ENCODE assay signal across 8 cellular contexts in genomic region chr7:143305423-143306070, GRCh38. TPM values are rescaled to one million over a fixed set of nuclear protein-coding genes. Genes with fewer than 3 reads are reported as not detected.
DNase-seq lines count a peak whose midpoint lies in the region; ATAC-seq, FAIRE-seq and TF ChIP-seq lines count a peak whose summit lies in the region.

No MANE protein-coding gene starts in this region.

- H3K4me1 ChIP-seq in KMS-11 (ENCODE audit: low read depth, poor library complexity, severe bottlenecking) (no peaks in the 10 kb centered on the region), keratinocyte (ENCODE audit: control insufficient read depth, extremely low read depth, insufficient read depth, low read length) (peaks cover 7% of the 10 kb centered on the region)

- H3K4me2 ChIP-seq in KMS-11 (no peak overlapping the region), keratinocyte (ENCODE audit: control insufficient read depth, extremely low read depth, insufficient read depth, low read depth, low read length) (no peak overlapping the region)

- H3K79me2 ChIP-seq in KMS-11 (ENCODE audit: insufficient read depth, low read depth) = no peaks in the 10 kb centered on the region
- no peaks in the 10 kb centered on the region for H3K79me2 ChIP-seq in keratinocyte (ENCODE audit: control insufficient read depth, insufficient read depth, low read length)

- H2AFZ ChIP-seq in KMS-11 (ENCODE audit: low read depth) (no peak overlapping the region), keratinocyte (ENCODE audit: control insufficient read depth, low read length) (no peak overlapping the region)

- peaks cover 16% of the 10 kb centered on the region; the same call in 1 of the 2 replicates for H3K36me3 ChIP-seq in KMS-11 (ENCODE audit: insufficient read depth)
- H3K36me3 ChIP-seq in keratinocyte (ENCODE audit: control insufficient read depth in 2 of 2, extremely low read depth in 1 of 2, insufficient read depth in 2 of 2, low read length in 2 of 2) = peaks cover 23 to 37% of the 10 kb centered on the region in 2 experiments

- no peak overlapping the region for H3K9ac ChIP-seq in KMS-11
- no peak overlapping the region for H3K9ac ChIP-seq in keratinocyte (ENCODE audit: control insufficient read depth, extremely low read depth, insufficient read depth, low read length)

- CTCF ChIA-PET in WTC11 (lab: Charles Lee) = interaction anchor here (0.8 to 2.7 kb wide), 5 partner anchors 9 to 91 kb away, joined by 3 to 20 read pairs (median 4); partner anchors contain the start of gene CLCN1

- H3K27me3 ChIP-seq in KMS-11 (ENCODE audit: insufficient read depth, low read depth) (no peaks in the 10 kb centered on the region), keratinocyte (ENCODE audit: control insufficient read depth, extremely low read depth, insufficient read depth, low read length) (no peaks in the 10 kb centered on the region)

- H3K4me1 Mint-ChIP-seq in WTC11 (no peaks in the 10 kb centered on the region), brain (no peaks in the 10 kb centered on the region)

- H4K20me1 ChIP-seq in KMS-11 (ENCODE audit: insufficient read depth) (no peaks in the 10 kb centered on the region), keratinocyte (ENCODE audit: control insufficient read depth, extremely low read depth, insufficient read depth, low read length) (no peaks in the 10 kb centered on the region)

- no peaks in the 10 kb centered on the region for H3K9me1 ChIP-seq in keratinocyte (ENCODE audit: control insufficient read depth, extremely low read depth, insufficient read depth, low read length)

- H3K4me3 Mint-ChIP-seq in WTC11 (no peak overlapping the region), brain (no peak overlapping the region)

- no peak overlapping the region for H3K27ac Mint-ChIP-seq in WTC11
- peak overlapping the region in 1 of 5 experiments; percentile 5 for H3K27ac Mint-ChIP-seq in brain

- peaks cover 74% of the 10 kb centered on the region for H3K36me3 Mint-ChIP-seq in WTC11
- peaks cover 93% of the 10 kb centered on the region for H3K36me3 Mint-ChIP-seq in brain

- H3K4me3 ChIP-seq in KMS-11 (IDR thresholded peaks at IDR 0.05; ENCODE audit: insufficient read depth, low read depth, low read length) = no peak overlapping the region
- no peak overlapping the region for H3K4me3 ChIP-seq in keratinocyte (ENCODE audit: control insufficient read depth in 2 of 3, extremely low read depth in 1 of 3, insufficient read depth in 2 of 3, low read depth in 1 of 3, low read length in 3 of 3)

- H3K9me3 Mint-ChIP-seq in WTC11 (no peaks in the 10 kb centered on the region), brain (no peaks in the 10 kb centered on the region)

- POLR2A ChIA-PET in WTC11 (lab: Charles Lee) = no interaction called here

- peak; percentile 91 for ATAC-seq in WTC11

- peak; percentile 63 for TF ChIP-seq CTCF in D721Med (IDR thresholded peaks at IDR 0.05; ENCODE audit: insufficient read depth, missing control alignments)
- peak; percentile 73 for TF ChIP-seq CTCF in KMS-11 (conservative IDR thresholded peaks at IDR 0.05; ENCODE audit: low read depth, low read length)
- TF ChIP-seq CTCF in WTC11 (IDR thresholded peaks at IDR 0.05) = peak; percentile 73
- TF ChIP-seq CTCF in brain (conservative IDR thresholded peaks at IDR 0.05) = peak; percentile 48 to 65
- TF ChIP-seq CTCF in keratinocyte (optimal IDR thresholded peaks at IDR 0.05 in 1 of 3, IDR thresholded peaks at IDR 0.05 in 1 of 3, conservative IDR thresholded peaks at IDR 0.05 in 1 of 3; ENCODE audit: extremely low read depth in 1 of 3, insufficient read depth in 2 of 3, low read length in 3 of 3) = peak; percentile 89 to 95 (median 90)

- no peaks in the 10 kb centered on the region for H3K27me3 Mint-ChIP-seq in WTC11 (ENCODE audit: low read depth)
- no peaks in the 10 kb centered on the region for H3K27me3 Mint-ChIP-seq in brain

- H3K9me3 ChIP-seq in keratinocyte (ENCODE audit: control insufficient read depth, low read depth, low read length) = no peaks in the 10 kb centered on the region

- dilution Hi-C loops in keratinocyte (cut with MboI; ENCODE audit: extremely low pct_ligation_motif_present, low sequenced_read_pairs) = no loop called here

- DNase-seq in D721Med (ENCODE audit: insufficient read length, low spot score) (no peak), WTC11 (ENCODE audit: low spot score) (peak; percentile 85), keratinocyte (ENCODE audit: low read depth, low spot score) (no peak), putamen (ENCODE audit: low spot score) (no peak), DMS79 treated with DMSO at 0.1 percent for 48 hours (lab: John Stamatoyannopoulos, UW) (no peak)
- peak; percentile 72 for DNase-seq in stimulated activated CD4-positive, alpha-beta T cell treated with anti-CD3 and anti-CD28 coated beads, Interleukin-4, amount 100 ng/mL, for 24 hours

- FAIRE-seq in D721Med (lab: Jason Lieb, UNC) (no peak), keratinocyte (lab: Jason Lieb, UNC) (no peak)

- H3K27ac ChIP-seq in KMS-11 (no peak overlapping the region), keratinocyte (ENCODE audit: control insufficient read depth, insufficient read depth, low read length) (no peak overlapping the region)

TF ChIP-seq in WTC11, 78 proteins besides CTCF, POLR2A, EP300 and RAD21:
- TF ChIP-seq MYBL2 (CRISPR knock-in tag; IDR thresholded peaks at IDR 0.05) (no peak), ZNF121 (CRISPR knock-in tag; IDR thresholded peaks at IDR 0.05) (peak; percentile 100)
TF ChIP-seq in WTC11: peak in this region for 1.

RNA-seq across cellular contexts. Expression of gene CLCN1, which starts 10.4 kb away (rescaled TPM):
- total RNA-seq in WTC11 (2021) = 0.23 to 0.46 TPM (median 0.28 TPM) in 3 replicates
- polyA plus RNA-seq in brain (ENCODE audit: insufficient read depth, low read depth, low replicate concordance) = not detected
- polyA plus RNA-seq in keratinocyte = 0.03 to 0.05 TPM in 2 of 3 replicates, not detected in the other
- polyA plus RNA-seq in keratinocyte (2011; ENCODE audit: low read depth) = not detected
- polyA plus RNA-seq in keratinocyte (2011; cell fraction: cytosol; rRNA removed) = not detected in 2 replicates
- 0.05 TPM in 2 replicates for polyA plus RNA-seq in keratinocyte (2011; cell fraction: nucleus; rRNA removed)
- 0.08 TPM in 1 of 2 replicates, not detected in the other for polyA plus RNA-seq in keratinocyte (2012; ENCODE audit: low replicate concordance)
- 0.43 TPM in 1 of 3 replicates, not detected in the others for polyA minus RNA-seq in keratinocyte
- not detected for polyA minus RNA-seq in keratinocyte (2011; cell fraction: cytosol; rRNA and poly(A)+ RNA removed)
- polyA minus RNA-seq in keratinocyte (2011; cell fraction: nucleus; rRNA and poly(A)+ RNA removed) = not detected in 2 replicates

RNA-seq across cellular contexts. Expression of gene CASP2, which starts 17.4 kb away (rescaled TPM):
- 35.1 to 35.5 TPM (median 35.4 TPM) in 3 replicates for total RNA-seq in WTC11 (2021)
- polyA plus RNA-seq in brain (ENCODE audit: insufficient read depth, low read depth, low replicate concordance) (37.1 TPM), keratinocyte (9.1 to 21.9 TPM (median 12.8 TPM) in 3 replicates)
- 4.7 TPM for polyA plus RNA-seq in keratinocyte (2011; ENCODE audit: low read depth)
- polyA plus RNA-seq in keratinocyte (2011; cell fraction: cytosol; rRNA removed) = 9.0 and 14.3 TPM in 2 replicates
- 21.7 and 22.2 TPM in 2 replicates for polyA plus RNA-seq in keratinocyte (2011; cell fraction: nucleus; rRNA removed)
- polyA plus RNA-seq in keratinocyte (2012; ENCODE audit: low replicate concordance) = 8.5 and 14.1 TPM in 2 replicates
- polyA minus RNA-seq in keratinocyte = 33.4 to 63.5 TPM (median 36.7 TPM) in 3 replicates
- 16.9 TPM for polyA minus RNA-seq in keratinocyte (2011; cell fraction: cytosol; rRNA and poly(A)+ RNA removed)
- 13.6 and 24.3 TPM in 2 replicates for polyA minus RNA-seq in keratinocyte (2011; cell fraction: nucleus; rRNA and poly(A)+ RNA removed)

RNA-seq across cellular contexts. Expression of gene TMEM139, which starts 20.8 kb away (rescaled TPM):
- total RNA-seq in WTC11 (2021) = 1.5 to 2.0 TPM (median 1.9 TPM) in 3 replicates
- polyA plus RNA-seq in brain (ENCODE audit: insufficient read depth, low read depth, low replicate concordance) = 2.3 TPM
- 20.9 to 25.1 TPM (median 22.3 TPM) in 3 replicates for polyA plus RNA-seq in keratinocyte
- polyA plus RNA-seq in keratinocyte (2011; ENCODE audit: low read depth) = 4.0 TPM
- polyA plus RNA-seq in keratinocyte (2011; cell fraction: cytosol; rRNA removed) = 22.0 and 23.8 TPM in 2 replicates
- 37.2 and 39.2 TPM in 2 replicates for polyA plus RNA-seq in keratinocyte (2011; cell fraction: nucleus; rRNA removed)
- polyA plus RNA-seq in keratinocyte (2012; ENCODE audit: low replicate concordance) = 11.3 and 14.1 TPM in 2 replicates
- polyA minus RNA-seq in keratinocyte = 5.6 to 10.7 TPM (median 8.9 TPM) in 3 replicates
- polyA minus RNA-seq in keratinocyte (2011; cell fraction: cytosol; rRNA and poly(A)+ RNA removed) = 2.9 TPM
- 8.2 and 13.0 TPM in 2 replicates for polyA minus RNA-seq in keratinocyte (2011; cell fraction: nucleus; rRNA and poly(A)+ RNA removed)

RNA-seq across cellular contexts. Expression of gene GSTK1, which starts 42.3 kb away (rescaled TPM):
- 30.1 to 40.1 TPM (median 37.7 TPM) in 3 replicates for total RNA-seq in WTC11 (2021)
- polyA plus RNA-seq in brain (ENCODE audit: insufficient read depth, low read depth, low replicate concordance) = 82.8 TPM
- polyA plus RNA-seq in keratinocyte = 133 to 171 TPM (median 157 TPM) in 3 replicates
- 80.0 TPM for polyA plus RNA-seq in keratinocyte (2011; ENCODE audit: low read depth)
- polyA plus RNA-seq in keratinocyte (2011; cell fraction: cytosol; rRNA removed) = 123 and 129 TPM in 2 replicates
- 297 and 314 TPM in 2 replicates for polyA plus RNA-seq in keratinocyte (2011; cell fraction: nucleus; rRNA removed)
- 123 and 124 TPM in 2 replicates for polyA plus RNA-seq in keratinocyte (2012; ENCODE audit: low replicate concordance)
- polyA minus RNA-seq in keratinocyte = 75.6 to 142 TPM (median 87.1 TPM) in 3 replicates
- 86.7 TPM for polyA minus RNA-seq in keratinocyte (2011; cell fraction: cytosol; rRNA and poly(A)+ RNA removed)
- 45.4 and 55.6 TPM in 2 replicates for polyA minus RNA-seq in keratinocyte (2011; cell fraction: nucleus; rRNA and poly(A)+ RNA removed)

RNA-seq across cellular contexts. Expression of gene FAM131B, which starts 57.0 kb away (rescaled TPM):
- total RNA-seq in WTC11 (2021) = 24.0 to 26.3 TPM (median 25.3 TPM) in 3 replicates
- polyA plus RNA-seq in brain (ENCODE audit: insufficient read depth, low read depth, low replicate concordance) (69.6 TPM), keratinocyte (0.12 to 0.24 TPM (median 0.21 TPM) in 3 replicates)
- polyA plus RNA-seq in keratinocyte (2011; ENCODE audit: low read depth) = not detected
- 0.12 and 0.16 TPM in 2 replicates for polyA plus RNA-seq in keratinocyte (2011; cell fraction: cytosol; rRNA removed)
- 0.23 and 0.28 TPM in 2 replicates for polyA plus RNA-seq in keratinocyte (2011; cell fraction: nucleus; rRNA removed)
- polyA plus RNA-seq in keratinocyte (2012; ENCODE audit: low replicate concordance) = 0.09 TPM in 1 of 2 replicates, not detected in the other
- polyA minus RNA-seq in keratinocyte = 0.20 to 0.43 TPM (median 0.38 TPM) in 3 replicates
- not detected for polyA minus RNA-seq in keratinocyte (2011; cell fraction: cytosol; rRNA and poly(A)+ RNA removed)
- polyA minus RNA-seq in keratinocyte (2011; cell fraction: nucleus; rRNA and poly(A)+ RNA removed) = 0.21 and 0.23 TPM in 2 replicates

Comparison
In these comparisons a context has a peak if more than half of its experiments do, and no peak if none do; other contexts are left out.
1. DNase-seq: peak in WTC11 (single experiment) and stimulated activated CD4-positive, alpha-beta T cell treated with anti-CD3 and anti-CD28 coated beads, Interleukin-4, amount 100 ng/mL, for 24 hours (single experiment); none in D721Med (single experiment), keratinocyte (single experiment), putamen (single experiment) and DMS79 treated with DMSO at 0.1 percent for 48 hours (single experiment).
2. Peak in every context shown above with its lines, with median percentiles within 50 percentile points of each other: CTCF ChIP-seq.